In genomic region chr4:20253272-20253798, GRCh38 we compare ENCODE assay signal across 9 cellular contexts. TPM values are rescaled to one million over a fixed set of nuclear protein-coding genes. Genes with fewer than 3 reads are reported as not detected.
A peak's percentile ranks its signal among the peaks of the same experiment; 100 is the strongest.
DNase-seq lines count a peak whose midpoint lies in the region; ATAC-seq and TF ChIP-seq lines count a peak whose summit lies in the region.
"Had no signal": no experiment of that assay in that cellular context is flagged by ENCODE, and none has a peak within 500 bp of the region (broad histone marks: within the 10 kb centered on the region; RNA-seq: fewer than 3 reads in every experiment).

No MANE protein-coding gene starts in this region.

- DNase-seq in cardiac muscle cell (ENCODE audit: low read depth in 1 of 2, low spot score in 1 of 2) (peak; percentile 17 to 27), cardiac septum (ENCODE audit: low spot score) (no peak), endothelial cell (ENCODE audit: low spot score) (no peak), aorta (peak in 1 of 2 donors; percentile 32), NCI-H526 (lab: John Stamatoyannopoulos, UW) (no peak), superior temporal gyrus (ENCODE audit: extremely low spot score) (no peak)
- no peak for DNase-seq in CD4-positive, alpha-beta memory T cell
- DNase-seq: activated gamma-delta T cell had no signal

- H3K9me3 ChIP-seq in cardiac muscle cell (ENCODE audit: low read depth) = no peaks in the 10 kb centered on the region
- no peaks in the 10 kb centered on the region for H3K9me3 ChIP-seq in muscle layer of colon (ENCODE audit: low read length)
- H3K9me3 ChIP-seq in aorta (ENCODE audit: control insufficient read depth, low read length) = no peaks in the 10 kb centered on the region
- no peaks in the 10 kb centered on the region for H3K9me3 ChIP-seq in CD4-positive, alpha-beta memory T cell (ENCODE audit: control insufficient read depth in 1 of 2, low read length in 2 of 2)

- H3K27me3 ChIP-seq in cardiac muscle cell (no peaks in the 10 kb centered on the region), muscle layer of colon (ENCODE audit: control insufficient read depth in 1 of 2, insufficient read depth in 2 of 2, low read length in 2 of 2) (no peaks in the 10 kb centered on the region), aorta (ENCODE audit: control insufficient read depth in 1 of 2, insufficient read depth in 2 of 2, low read length in 1 of 2) (no peaks in the 10 kb centered on the region)
- no peaks in the 10 kb centered on the region for H3K27me3 ChIP-seq in CD4-positive, alpha-beta memory T cell (ENCODE audit: insufficient read depth, low read length)

- H3K27ac Mint-ChIP-seq in endothelial cell (ENCODE audit: unreplicated experiment) = no peak overlapping the region
- H3K27ac Mint-ChIP-seq in CD4-positive, alpha-beta memory T cell = no peak overlapping the region

- ATAC-seq in aorta (ENCODE audit: low FRiP score) = no peak

- peaks cover 22% of the 10 kb centered on the region for H3K4me1 Mint-ChIP-seq in endothelial cell (ENCODE audit: unreplicated experiment)
- H3K4me1 Mint-ChIP-seq in CD4-positive, alpha-beta memory T cell = peaks cover 6 to 16% (median 7%) of the 10 kb centered on the region in 4 donors

- no peak for TF ChIP-seq CTCF in cardiac muscle cell (IDR thresholded peaks at IDR 0.05; ENCODE audit: low read depth, low read length)
- no peak for TF ChIP-seq CTCF in endothelial cell (IDR thresholded peaks at IDR 0.05; ENCODE audit: unreplicated experiment)

- intact Hi-C loops in cardiac septum (cut with DNase I) (no loop called here), aorta (cut with DNase I) (no loop called here)
- intact Hi-C loops in CD4-positive, alpha-beta memory T cell (cut with micrococcal nuclease) = no loop called here

- H3K4me1 ChIP-seq in cardiac muscle cell (ENCODE audit: low read depth) = peaks cover 42% of the 10 kb centered on the region
- peaks cover 3% of the 10 kb centered on the region for H3K4me1 ChIP-seq in muscle layer of colon (ENCODE audit: insufficient read depth, low read length)
- H3K4me1 ChIP-seq in aorta (ENCODE audit: control insufficient read depth in 1 of 2, insufficient read depth in 2 of 2, low read length in 2 of 2) = no peaks in the 10 kb centered on the region
- no peaks in the 10 kb centered on the region for H3K4me1 ChIP-seq in CD4-positive, alpha-beta memory T cell (ENCODE audit: insufficient read depth, low read length)

- H3K36me3 Mint-ChIP-seq in endothelial cell (ENCODE audit: low read depth, unreplicated experiment) = peaks cover 3% of the 10 kb centered on the region
- H3K36me3 Mint-ChIP-seq in CD4-positive, alpha-beta memory T cell = no peaks in the 10 kb centered on the region

- CTCF ChIA-PET in CD4-positive, alpha-beta memory T cell (lab: Charles Lee; ENCODE audit: partially characterized antibody) = interaction anchor here (1.5 kb wide), 1 partner anchor 11 kb away, joined by 3 read pairs; no protein-coding TSS in a partner anchor

- peaks cover 5% of the 10 kb centered on the region for H3K36me3 ChIP-seq in cardiac muscle cell
- H3K36me3 ChIP-seq in muscle layer of colon (ENCODE audit: insufficient read depth, low read length) = no peaks in the 10 kb centered on the region
- no peaks in the 10 kb centered on the region for H3K36me3 ChIP-seq in aorta (ENCODE audit: control insufficient read depth in 1 of 2, insufficient read depth in 2 of 2, low read length in 1 of 2)
- H3K36me3 ChIP-seq in CD4-positive, alpha-beta memory T cell (ENCODE audit: insufficient read depth, low read length) = no peaks in the 10 kb centered on the region

- POLR2A ChIA-PET in CD4-positive, alpha-beta memory T cell (lab: Charles Lee; ENCODE audit: partially characterized antibody) = no interaction called here

- H3K9me3 Mint-ChIP-seq in endothelial cell (ENCODE audit: unreplicated experiment) = no peaks in the 10 kb centered on the region
- H3K9me3 Mint-ChIP-seq in CD4-positive, alpha-beta memory T cell = peaks cover 0 to 6% (median under 1%) of the 10 kb centered on the region in 8 donors

- no peak overlapping the region for H3K9ac ChIP-seq in muscle layer of colon (ENCODE audit: low read length)

- peaks cover 21% of the 10 kb centered on the region for H3K27me3 Mint-ChIP-seq in endothelial cell (ENCODE audit: unreplicated experiment)
- H3K27me3 Mint-ChIP-seq in CD4-positive, alpha-beta memory T cell = peaks cover 19 to 20% of the 10 kb centered on the region in 2 donors

- 1% methylated on average over 25 to 27 of the region's 27 CpGs for WGBS in aorta, 2 donors

- peak overlapping the region; percentile 84 for H3K4me3 ChIP-seq in cardiac muscle cell
- peak overlapping the region; percentile 75 to 93 for H3K4me3 ChIP-seq in muscle layer of colon (ENCODE audit: low read depth in 1 of 2, low read length in 2 of 2)
- peak overlapping the region; percentile 11 to 73 for H3K4me3 ChIP-seq in aorta (ENCODE audit: low read length in 2 of 2)
- H3K4me3 ChIP-seq in CD4-positive, alpha-beta memory T cell (ENCODE audit: low read length in 2 of 2) = no peak overlapping the region

- peak overlapping the region; percentile 90 for H3K4me3 Mint-ChIP-seq in endothelial cell (ENCODE audit: unreplicated experiment)
- H3K4me3 Mint-ChIP-seq in CD4-positive, alpha-beta memory T cell = peak overlapping the region in 1 of 8 donors; percentile 46

- H3K27ac ChIP-seq in cardiac muscle cell (no peak overlapping the region), muscle layer of colon (ENCODE audit: low read depth, low read length) (peak overlapping the region; percentile 73), aorta (ENCODE audit: low read depth in 1 of 2, low read length in 2 of 2) (no peak overlapping the region)
- H3K27ac ChIP-seq in CD4-positive, alpha-beta memory T cell (ENCODE audit: low read depth, low read length) = no peak overlapping the region

RNA-seq across cellular contexts. Expression of gene SLIT2, which starts 1.6 kb away (rescaled TPM):
- total RNA-seq in cardiac muscle cell = 48.9 and 59.8 TPM in 2 replicates
- 49.9 and 62.5 TPM in 2 replicates for polyA plus RNA-seq in cardiac muscle cell
- total RNA-seq in cardiac septum = 8.6 TPM
- total RNA-seq in endothelial cell (ENCODE audit: unreplicated experiment) = 8.1 TPM
- total RNA-seq in aorta = 100 to 1,000 TPM in 1 of 2 donors, 10 to 100 TPM in 1; 31.3 to 119 TPM
- 10 to 100 TPM in 1 of 2 donors, 1 to 10 TPM in 1; 1.3 to 15.1 TPM for polyA plus RNA-seq in aorta
- not detected for total RNA-seq in CD4-positive, alpha-beta memory T cell
- not detected for polyA plus RNA-seq in CD4-positive, alpha-beta memory T cell

Comparison
In these comparisons a context has a peak if more than half of its experiments do, and no peak if none do; other contexts are left out.
1. DNase-seq: peak in cardiac muscle cell (2 of 2); none in cardiac septum (single experiment), endothelial cell (single experiment), CD4-positive, alpha-beta memory T cell (0 of 5), NCI-H526 (0 of 2) and superior temporal gyrus (single experiment).
2. H3K4me3 ChIP-seq: peak in cardiac muscle cell (single experiment), muscle layer of colon (2 of 2) and aorta (2 of 2); none in CD4-positive, alpha-beta memory T cell (0 of 2).